Comparison of ENCODE assay signal across 32 cellular contexts in the genomic region with DNA sequence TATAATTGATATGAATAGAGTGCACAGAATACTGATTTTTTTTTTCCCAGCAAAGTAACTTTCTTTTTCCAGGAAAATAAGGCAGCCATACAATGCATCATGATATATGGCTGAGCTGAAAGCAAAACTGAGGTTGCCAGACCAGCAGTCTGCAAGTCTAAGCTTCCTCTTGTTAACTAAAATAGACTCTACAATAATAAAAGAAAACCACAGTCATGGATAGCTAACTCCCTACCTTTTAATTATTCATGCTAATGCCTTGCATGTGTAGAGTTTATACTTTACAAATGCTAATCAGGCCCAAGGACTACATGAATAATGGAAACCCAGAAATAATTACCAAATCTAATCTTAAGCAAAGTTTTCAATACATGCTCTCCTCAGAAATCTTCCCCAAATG. TPM values are rescaled to one million over a fixed set of nuclear protein-coding genes. Genes with fewer than 3 reads are reported as not detected.
A peak's percentile ranks its signal among the peaks of the same experiment; 100 is the strongest.
DNase-seq lines count a peak whose midpoint lies in the region; FAIRE-seq and TF ChIP-seq lines count a peak whose summit lies in the region.
"Had no signal": no experiment of that assay in that cellular context is flagged by ENCODE, and none has a peak within 500 bp of the region (broad histone marks: within the 10 kb centered on the region; RNA-seq: fewer than 3 reads in every experiment).

No MANE protein-coding gene starts in this region.

- no peaks in the 10 kb centered on the region for H3K36me3 Mint-ChIP-seq in astrocyte (ENCODE audit: low read depth, unreplicated experiment)
- H3K36me3 Mint-ChIP-seq in MCF 10A (ENCODE audit: insufficient read depth, unreplicated experiment) = no peaks in the 10 kb centered on the region
- H3K36me3 Mint-ChIP-seq: CD14-positive monocyte had no signal

- H3K4me1 Mint-ChIP-seq in astrocyte (ENCODE audit: low read depth, unreplicated experiment) (peaks cover 4% of the 10 kb centered on the region), MCF 10A (ENCODE audit: insufficient read depth, unreplicated experiment) (no peaks in the 10 kb centered on the region)

- no peak overlapping the region for H3K18ac ChIP-seq in mesenchymal stem cell (ENCODE audit: low read depth in 1 of 2, low read length in 2 of 2)

- POLR2A ChIA-PET in MCF 10A (lab: Yijun Ruan, JAX) = interaction anchor here (0.9 kb wide), 1 partner anchor 213 kb away, joined by 4 read pairs; a partner anchor contains a TSS

- no peak overlapping the region for H3K4ac ChIP-seq in mesenchymal stem cell (ENCODE audit: low read depth in 1 of 2, low read length in 2 of 2)

- TF ChIP-seq CTCF in astrocyte (IDR thresholded peaks at IDR 0.05; ENCODE audit: insufficient read depth, low read depth, low read length) = no peak
- no peak for TF ChIP-seq CTCF in MCF 10A (IDR thresholded peaks at IDR 0.05; ENCODE audit: unreplicated experiment)

- H2AFZ ChIP-seq in astrocyte (ENCODE audit: low read depth, low read length) (no peak overlapping the region), mesenchymal stem cell (ENCODE audit: low read depth, low read length) (no peak overlapping the region)

- H3K4me2 ChIP-seq in BLaER1 (peak overlapping the region; percentile 54), astrocyte (ENCODE audit: low read length) (no peak overlapping the region), mesenchymal stem cell (ENCODE audit: low read length, poor library complexity, severe bottlenecking) (no peak overlapping the region)

- no peak overlapping the region for H2BK15ac ChIP-seq in mesenchymal stem cell (ENCODE audit: low read depth, poor library complexity, severe bottlenecking)

- no TSS peak for BruUV-seq in MCF 10A (replicated peaks; lab: Mats Ljungman, UMichigan)

- no peak overlapping the region for H2BK120ac ChIP-seq in mesenchymal stem cell (ENCODE audit: low read depth, low read length)

- no peak overlapping the region for H3K14ac ChIP-seq in mesenchymal stem cell (ENCODE audit: low read length in 2 of 2)

- H2BK5ac ChIP-seq in mesenchymal stem cell (ENCODE audit: low read depth, low read length, poor library complexity, severe bottlenecking) = no peak overlapping the region

- H3K79me1 ChIP-seq in mesenchymal stem cell (replicated peaks; ENCODE audit: low read length, poor library complexity, severe bottlenecking) = no peaks in the 10 kb centered on the region

- H4K8ac ChIP-seq in mesenchymal stem cell (ENCODE audit: low read length) = no peak overlapping the region

- no peaks in the 10 kb centered on the region for H3K27me3 ChIP-seq in BLaER1
- H3K27me3 ChIP-seq in HUES64 (ENCODE audit: insufficient read depth, low read length) = no peaks in the 10 kb centered on the region
- H3K27me3 ChIP-seq in astrocyte (ENCODE audit: insufficient read depth, low read length) = peaks cover 2% of the 10 kb centered on the region
- H3K27me3 ChIP-seq in iPS-20b (ENCODE audit: insufficient read depth, low read length) = no peaks in the 10 kb centered on the region
- no peaks in the 10 kb centered on the region for H3K27me3 ChIP-seq in mesenchymal stem cell (ENCODE audit: control insufficient read depth in 1 of 2, insufficient read depth in 1 of 2, low read length in 2 of 2)
- H3K27me3 ChIP-seq: adrenal gland, heart left ventricle, neutrophil, right lobe of liver, upper lobe of left lung had no signal

- H3K27ac Mint-ChIP-seq in astrocyte (ENCODE audit: unreplicated experiment) = no peak overlapping the region
- no peak overlapping the region for H3K27ac Mint-ChIP-seq in MCF 10A (ENCODE audit: low read depth, unreplicated experiment)
- H3K27ac Mint-ChIP-seq: activated naive CD4-positive, alpha-beta T cell treated with anti-CD3 and anti-CD28 coated beads for 36 hours; CD14-positive monocyte had no signal

- H4K91ac ChIP-seq in mesenchymal stem cell (ENCODE audit: low read length) = no peak overlapping the region

- H4K20me1 ChIP-seq in BLaER1 = no peaks in the 10 kb centered on the region
- no peaks in the 10 kb centered on the region for H4K20me1 ChIP-seq in astrocyte (ENCODE audit: insufficient read depth, low read length)

- H3K36me3 ChIP-seq in BLaER1 (no peaks in the 10 kb centered on the region), HUES64 (ENCODE audit: insufficient read depth, low read length) (no peaks in the 10 kb centered on the region), astrocyte (ENCODE audit: insufficient read depth, low read length) (no peaks in the 10 kb centered on the region), iPS-20b (ENCODE audit: insufficient read depth, low read depth, low read length) (peaks cover 1% of the 10 kb centered on the region; the same call in 1 of the 2 replicates), mesenchymal stem cell (ENCODE audit: control insufficient read depth in 1 of 2, insufficient read depth in 2 of 2, low read depth in 1 of 2, low read length in 2 of 2) (no peaks in the 10 kb centered on the region)
- H3K36me3 ChIP-seq: adrenal gland, heart left ventricle, MG63, neutrophil, right lobe of liver, upper lobe of left lung had no signal

- H3K9ac ChIP-seq in BLaER1 (no peak overlapping the region), HUES64 (ENCODE audit: low read depth, low read length) (peak overlapping the region; percentile 14), astrocyte (ENCODE audit: low read length) (no peak overlapping the region), iPS-20b (ENCODE audit: low read depth, low read length) (peak overlapping the region; percentile 74; the same call in 1 of the 2 replicates), mesenchymal stem cell (ENCODE audit: low read length) (no peak overlapping the region)

- FAIRE-seq in astrocyte (lab: Jason Lieb, UNC) = no peak
- FAIRE-seq: bronchial epithelial cell, colon, GM18507, K562 had no signal

- H3K9me3 Mint-ChIP-seq in astrocyte (ENCODE audit: unreplicated experiment) (no peaks in the 10 kb centered on the region), MCF 10A (ENCODE audit: unreplicated experiment) (no peaks in the 10 kb centered on the region)
- H3K9me3 Mint-ChIP-seq: activated naive CD4-positive, alpha-beta T cell treated with anti-CD3 and anti-CD28 coated beads for 36 hours; CD14-positive monocyte had no signal

- DNase-seq in astrocyte (ENCODE audit: low read depth) (peak; percentile 33), AG08395 (ENCODE audit: low spot score) (no peak), mesenchymal stem cell (no peak), hippocampal formation (lab: John Stamatoyannopoulos, UW) (no peak), MCF 10A (ENCODE audit: unreplicated experiment) (no peak)
- DNase-seq: activated CD4-positive, alpha-beta T cell treated with anti-CD3 and anti-CD28 coated beads, Interleukin-2, amount 50 U/mL, for 48 hours; activated CD4-positive, CD25-positive, alpha-beta regulatory T cell; activated naive CD4-positive, alpha-beta T cell treated with anti-CD3 and anti-CD28 coated beads for 36 hours; adrenal gland; effector CD8-positive, alpha-beta T cell; foreskin fibroblast; heart left ventricle; left cardiac atrium; MG63; NCI-H1436; NCI-H2081 treated with DMSO at 0.1 percent for 48 hours; NCI-H345; right lobe of liver; SIG-M5; stimulated activated CD4-positive, alpha-beta T cell treated with anti-CD3 and anti-CD28 coated beads, Interleukin-12 subunit alpha, Interleukin-12 subunit beta, amount 100 ng/mL, for 4 hours; stimulated activated CD4-positive, alpha-beta T cell treated with anti-CD3 and anti-CD28 coated beads, Interleukin-4, amount 100 ng/mL, for 1 hour; T1000; upper lobe of left lung had no signal

- no peak overlapping the region for H2AK5ac ChIP-seq in mesenchymal stem cell (ENCODE audit: low read length, severe bottlenecking)

- H3K23ac ChIP-seq in mesenchymal stem cell (ENCODE audit: low read length in 2 of 2) = no peak overlapping the region

- H2BK12ac ChIP-seq in mesenchymal stem cell (ENCODE audit: low read length in 2 of 2) = no peak overlapping the region

- CTCF ChIA-PET in MCF 10A (lab: Yijun Ruan, JAX) = interaction anchor here (0.5 to 0.6 kb wide), 3 partner anchors 23 to 78 kb away, joined by 3 to 4 read pairs (median 4); no protein-coding TSS in a partner anchor

- H3K9me3 ChIP-seq in BLaER1 (no peaks in the 10 kb centered on the region), HUES64 (ENCODE audit: insufficient read depth, low read depth, low read length) (no peaks in the 10 kb centered on the region), astrocyte (ENCODE audit: insufficient read depth, low read depth, low read length) (no peaks in the 10 kb centered on the region), iPS-20b (ENCODE audit: insufficient read depth, low read depth, low read length) (no peaks in the 10 kb centered on the region), mesenchymal stem cell (ENCODE audit: control insufficient read depth, low read length) (no peaks in the 10 kb centered on the region)
- H3K9me3 ChIP-seq: adrenal gland, heart left ventricle, MG63, neutrophil, right lobe of liver, upper lobe of left lung had no signal

- H3K4me3 ChIP-seq in BLaER1 = no peak overlapping the region
- H3K4me3 ChIP-seq in HUES64 (ENCODE audit: low read length) = peak overlapping the region; percentile 23
- H3K4me3 ChIP-seq in astrocyte (ENCODE audit: insufficient read depth, low read depth, low read length) = no peak overlapping the region
- H3K4me3 ChIP-seq in iPS-20b (ENCODE audit: low read length) = peak overlapping the region; percentile 8; the same call in 1 of the 2 replicates
- H3K4me3 ChIP-seq in mesenchymal stem cell (ENCODE audit: insufficient read depth in 1 of 2, low read depth in 1 of 2, low read length in 2 of 2) = no peak overlapping the region
- H3K4me3 ChIP-seq: adrenal gland, heart left ventricle, K562, MG63, right lobe of liver, upper lobe of left lung had no signal

- H3K27ac ChIP-seq in BLaER1 (no peak overlapping the region), HUES64 (ENCODE audit: low read depth, low read length) (peak overlapping the region; percentile 94), astrocyte (ENCODE audit: low read depth, low read length) (no peak overlapping the region), iPS-20b (ENCODE audit: low read length) (peak overlapping the region; percentile 80), mesenchymal stem cell (ENCODE audit: low read length, poor library complexity, severe bottlenecking) (no peak overlapping the region)
- H3K27ac ChIP-seq: adrenal gland, heart left ventricle, neutrophil, right lobe of liver, upper lobe of left lung had no signal

- H3K27me3 Mint-ChIP-seq in astrocyte (ENCODE audit: low read depth, unreplicated experiment) = no peaks in the 10 kb centered on the region
- no peaks in the 10 kb centered on the region for H3K27me3 Mint-ChIP-seq in MCF 10A (ENCODE audit: insufficient read depth, unreplicated experiment)

- H3K4me1 ChIP-seq in BLaER1 (peaks cover 19% of the 10 kb centered on the region), HUES64 (ENCODE audit: insufficient read depth, low read length) (peaks cover 71% of the 10 kb centered on the region), astrocyte (ENCODE audit: insufficient read depth, low read length) (no peaks in the 10 kb centered on the region), iPS-20b (ENCODE audit: insufficient read depth, low read length) (peaks cover 49% of the 10 kb centered on the region), mesenchymal stem cell (ENCODE audit: control insufficient read depth, insufficient read depth, low read depth, low read length) (no peaks in the 10 kb centered on the region)
- H3K4me1 ChIP-seq: heart left ventricle, upper lobe of left lung had no signal

- no peaks in the 10 kb centered on the region for H3K79me2 ChIP-seq in astrocyte (ENCODE audit: insufficient read depth, low read length)

- intact Hi-C loops in MCF 10A (cut with micrococcal nuclease) = no loop called here

- H3K4me3 Mint-ChIP-seq in astrocyte (ENCODE audit: unreplicated experiment) (no peak overlapping the region), MCF 10A (ENCODE audit: unreplicated experiment) (no peak overlapping the region)
- H3K4me3 Mint-ChIP-seq: activated naive CD4-positive, alpha-beta T cell treated with anti-CD3 and anti-CD28 coated beads for 36 hours; CD14-positive monocyte had no signal

RNA-seq across cellular contexts. Expression of a gene that starts 47.4 kb away (rescaled TPM):
- 20.9 TPM for polyA plus RNA-seq in HUES64 (2013, experiment 1 of 2)
- 23.5 TPM for polyA plus RNA-seq in HUES64 (2013, experiment 2 of 2)
- total RNA-seq in astrocyte (2.8 and 3.3 TPM in 2 replicates), MCF 10A (2022) (15.4 and 17.2 TPM in 2 replicates)
- 0.61 TPM for polyA plus RNA-seq in mesenchymal stem cell (2013, experiment 1 of 2)
- polyA plus RNA-seq in mesenchymal stem cell (2013, experiment 2 of 2) = 0.55 TPM

Comparison
In these comparisons a context has a peak if more than half of its experiments do, and no peak if none do; other contexts are left out.
1. H3K27ac ChIP-seq: peak in HUES64 (single experiment) and iPS-20b (single experiment); none in BLaER1 (single experiment), astrocyte (single experiment) and mesenchymal stem cell (single experiment).
2. H3K4me3 ChIP-seq: peak in HUES64 (single experiment) and iPS-20b (single experiment); none in BLaER1 (single experiment), astrocyte (single experiment) and mesenchymal stem cell (0 of 2).
3. H3K9ac ChIP-seq: peak in HUES64 (single experiment) and iPS-20b (single experiment); none in BLaER1 (single experiment), astrocyte (single experiment) and mesenchymal stem cell (single experiment).